ENCODE assay signal across 15 cellular contexts in genomic region chr4:153188966-153189801, GRCh38. TPM values are rescaled to one million over a fixed set of nuclear protein-coding genes. Genes with fewer than 3 reads are reported as not detected.
DNase-seq lines count a peak whose midpoint lies in the region; ATAC-seq and TF ChIP-seq lines count a peak whose summit lies in the region.
"Had no signal": no experiment of that assay in that cellular context is flagged by ENCODE, and none has a peak within 500 bp of the region (broad histone marks: within the 10 kb centered on the region; RNA-seq: fewer than 3 reads in every experiment).

No MANE protein-coding gene starts in this region.

- H3K4me1 ChIP-seq in endodermal cell (ENCODE audit: control insufficient read depth, insufficient read depth, low read length) = peaks cover 8% of the 10 kb centered on the region
- peaks cover 19% of the 10 kb centered on the region for H3K4me1 ChIP-seq in neural progenitor cell
- H3K4me1 ChIP-seq: spleen, vagina had no signal

- DNase-seq in GM13976 (ENCODE audit: low spot score) = no peak
- DNase-seq in OCI-M1 (lab: John Stamatoyannopoulos, UW) = peak; percentile 64
- no peak for DNase-seq in endodermal cell
- no peak for DNase-seq in neural progenitor cell (ENCODE audit: low spot score)
- no peak for DNase-seq in SKM-1 (lab: John Stamatoyannopoulos, UW; ENCODE audit: unreplicated experiment)
- no peak for DNase-seq in NCI-H1417 treated with DMSO at 0.1 percent for 48 hours (lab: John Stamatoyannopoulos, UW)
- DNase-seq: activated CD8-positive, alpha-beta memory T cell treated with anti-CD3 and anti-CD28 coated beads, Interleukin-2, amount 50 U/mL, for 48 hours; HFFc6; naive thymus-derived CD4-positive, alpha-beta T cell; spleen had no signal

- H3K4me2 ChIP-seq in neural progenitor cell = no peak overlapping the region

- H3K4me3 Mint-ChIP-seq in endodermal cell = no peak overlapping the region
- no peak overlapping the region for H3K4me3 Mint-ChIP-seq in neural progenitor cell
- H3K4me3 Mint-ChIP-seq: HFFc6; naive thymus-derived CD4-positive, alpha-beta T cell had no signal

- no peak overlapping the region for H3K27ac Mint-ChIP-seq in endodermal cell
- peak overlapping the region; percentile 11 for H3K27ac Mint-ChIP-seq in neural progenitor cell
- H3K27ac Mint-ChIP-seq: HFFc6; naive thymus-derived CD4-positive, alpha-beta T cell had no signal

- no peaks in the 10 kb centered on the region for H3K27me3 ChIP-seq in endodermal cell (ENCODE audit: control insufficient read depth, insufficient read depth, low read length, poor library complexity, severe bottlenecking)
- H3K27me3 ChIP-seq in neural progenitor cell = no peaks in the 10 kb centered on the region
- H3K27me3 ChIP-seq: spleen, vagina had no signal

- TF ChIP-seq CTCF in GM13976 (IDR thresholded peaks at IDR 0.05; ENCODE audit: borderline replicate concordance, control extremely low read depth, extremely low read depth, insufficient read depth, missing control alignments) (peak; percentile 3), endodermal cell (conservative IDR thresholded peaks at IDR 0.05) (no peak), neural progenitor cell (IDR thresholded peaks at IDR 0.05) (no peak)

- H3K36me3 Mint-ChIP-seq in endodermal cell (ENCODE audit: low read depth) (no peaks in the 10 kb centered on the region), neural progenitor cell (no peaks in the 10 kb centered on the region)
- H3K36me3 Mint-ChIP-seq: naive thymus-derived CD4-positive, alpha-beta T cell had no signal

- no peaks in the 10 kb centered on the region for H4K20me1 ChIP-seq in neural progenitor cell (ENCODE audit: low read depth)

- 68 to 82% methylated on average over 3 to 11 of the region's 11 CpGs for WGBS in endodermal cell (ENCODE audit: insufficient coverage in 1 of 2, insufficient read length in 1 of 2), 2 experiments

- no peaks in the 10 kb centered on the region for H3K79me2 ChIP-seq in neural progenitor cell (ENCODE audit: low read depth)

- peaks cover 17% of the 10 kb centered on the region for H3K4me1 Mint-ChIP-seq in endodermal cell
- peaks cover 37% of the 10 kb centered on the region for H3K4me1 Mint-ChIP-seq in neural progenitor cell
- H3K4me1 Mint-ChIP-seq: naive thymus-derived CD4-positive, alpha-beta T cell had no signal

- ATAC-seq in HG02973 (IDR thresholded peaks at IDR 0.05; ENCODE audit: unreplicated experiment) (no peak), GM19452 (IDR thresholded peaks at IDR 0.05; ENCODE audit: unreplicated experiment) (no peak)
- ATAC-seq: naive thymus-derived CD4-positive, alpha-beta T cell had no signal

- H3K9me3 ChIP-seq in endodermal cell (ENCODE audit: control insufficient read depth, low read length) = no peaks in the 10 kb centered on the region
- H3K9me3 ChIP-seq in neural progenitor cell (ENCODE audit: low read depth) = no peaks in the 10 kb centered on the region
- H3K9me3 ChIP-seq: spleen, vagina had no signal

- no peak overlapping the region for H2AFZ ChIP-seq in neural progenitor cell (replicated peaks)

- H3K27me3 Mint-ChIP-seq in endodermal cell (ENCODE audit: insufficient read depth) (peaks cover 12% of the 10 kb centered on the region), neural progenitor cell (ENCODE audit: insufficient read depth, low read depth) (peaks cover 2% of the 10 kb centered on the region)

- in situ Hi-C loops in GM13976 (cut with MboI; ENCODE audit: low sequenced_read_pairs, unreplicated experiment) = no loop called here

- H3K27ac ChIP-seq in endodermal cell (ENCODE audit: low read depth, low read length) = peak overlapping the region; percentile 73
- H3K27ac ChIP-seq in neural progenitor cell = no peak overlapping the region
- H3K27ac ChIP-seq: C4-2B, RWPE1, spleen, vagina had no signal

- H3K36me3 ChIP-seq in endodermal cell (ENCODE audit: control insufficient read depth, insufficient read depth, low read length) = no peaks in the 10 kb centered on the region
- H3K36me3 ChIP-seq in neural progenitor cell = no peaks in the 10 kb centered on the region
- H3K36me3 ChIP-seq: spleen, vagina had no signal

- H3K9ac ChIP-seq in endodermal cell (ENCODE audit: extremely low read depth, low read length, poor library complexity, severe bottlenecking) = no peak overlapping the region
- no peak overlapping the region for H3K9ac ChIP-seq in neural progenitor cell

- no peaks in the 10 kb centered on the region for H3K9me3 Mint-ChIP-seq in endodermal cell
- H3K9me3 Mint-ChIP-seq in neural progenitor cell = no peaks in the 10 kb centered on the region
- H3K9me3 Mint-ChIP-seq: HFFc6; naive thymus-derived CD4-positive, alpha-beta T cell had no signal

- H3K4me3 ChIP-seq in endodermal cell (ENCODE audit: low read length) = peak overlapping the region; percentile 31
- no peak overlapping the region for H3K4me3 ChIP-seq in neural progenitor cell
- H3K4me3 ChIP-seq: spleen, vagina had no signal

- H3F3A ChIP-seq in neural progenitor cell (ENCODE audit: low read depth) = no peaks in the 10 kb centered on the region

RNA-seq across cellular contexts. Expression of gene TRIM2, which starts 15.1 kb away (rescaled TPM):
- total RNA-seq in endodermal cell = 10 to 100 TPM; 31.8 to 56.1 TPM
- 83.8 TPM for polyA plus RNA-seq in endodermal cell (2013, experiment 1 of 2)
- 72.7 TPM for polyA plus RNA-seq in endodermal cell (2013, experiment 2 of 2)
- total RNA-seq in neural progenitor cell (ENCODE audit: low replicate concordance) = 87.6 and 90.2 TPM in 2 replicates
